In genomic region chr17:73272906-73273218, GRCh38 we compare ENCODE assay signal across 1 cellular context.
TF ChIP-seq lines count a peak whose summit lies in the region.

No MANE protein-coding gene starts in this region.

TF ChIP-seq in HepG2, 621 proteins besides CTCF, POLR2A, EP300 and RAD21 (continued from another document and continues in another):
- TF ChIP-seq, protein P1, sequence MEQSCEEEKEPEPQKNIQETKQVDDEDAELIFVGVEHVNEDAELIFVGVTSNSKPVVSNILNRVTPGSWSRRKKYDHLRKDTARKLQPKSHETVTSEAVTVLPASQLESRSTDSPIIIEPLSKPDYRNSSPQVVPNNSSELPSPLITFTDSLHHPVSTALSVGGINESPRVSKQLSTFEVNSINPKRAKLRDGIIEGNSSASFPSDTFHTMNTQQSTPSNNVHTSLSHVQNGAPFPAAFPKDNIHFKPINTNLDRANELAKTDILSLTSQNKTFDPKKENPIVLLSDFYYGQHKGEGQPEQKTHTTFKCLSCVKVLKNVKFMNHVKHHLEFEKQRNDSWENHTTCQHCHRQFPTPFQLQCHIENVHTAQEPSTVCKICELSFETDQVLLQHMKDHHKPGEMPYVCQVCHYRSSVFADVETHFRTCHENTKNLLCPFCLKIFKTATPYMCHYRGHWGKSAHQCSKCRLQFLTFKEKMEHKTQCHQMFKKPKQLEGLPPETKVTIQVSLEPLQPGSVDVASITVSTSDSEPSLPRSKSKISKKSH (CRISPR knock-in tag; IDR thresholded peaks at IDR 0.05; ENCODE audit: borderline replicate concordance), result peak; percentile 72; the same call in 1 of the 2 replicates
- no peak for TF ChIP-seq ZNF143 (CRISPR knock-in tag; IDR thresholded peaks at IDR 0.05)
- peak; percentile 78; the same call in 1 of the 2 replicates for TF ChIP-seq ZNF350 (CRISPR knock-in tag; IDR thresholded peaks at IDR 0.05; ENCODE audit: borderline replicate concordance, low read depth)
- TF ChIP-seq GABPB1 (CRISPR knock-in tag; IDR thresholded peaks at IDR 0.05), result peak; percentile 58
- peak; percentile 59 for TF ChIP-seq ZNF18 (CRISPR knock-in tag; IDR thresholded peaks at IDR 0.05; ENCODE audit: insufficient replicate concordance)
- no peak for TF ChIP-seq CHD4 (IDR thresholded peaks at IDR 0.05; ENCODE audit: borderline replicate concordance, low read length)
- TF ChIP-seq SAP130 (CRISPR knock-in tag; IDR thresholded peaks at IDR 0.05; ENCODE audit: low read depth), result peak; percentile 92
- TF ChIP-seq FOXJ3 (CRISPR knock-in tag; IDR thresholded peaks at IDR 0.05; ENCODE audit: borderline replicate concordance), result peak; percentile 84; the same call in 1 of the 2 replicates
- TF ChIP-seq ASH2L (IDR thresholded peaks at IDR 0.05; ENCODE audit: insufficient read length, low read depth, low read length), result peak; percentile 83
- peak; percentile 82 for TF ChIP-seq ZFP1 (CRISPR knock-in tag; IDR thresholded peaks at IDR 0.05)
- no peak for TF ChIP-seq ZFAT (CRISPR knock-in tag; conservative IDR thresholded peaks at IDR 0.05)
- TF ChIP-seq ZSCAN29 (CRISPR knock-in tag; conservative IDR thresholded peaks at IDR 0.05), result 0 out of 2 replicates have a peak, but pooled peaks have one; percentile 46
- TF ChIP-seq YEATS2 (CRISPR knock-in tag; IDR thresholded peaks at IDR 0.05; ENCODE audit: borderline replicate concordance), result no peak
- no peak for TF ChIP-seq ZNF205 (CRISPR knock-in tag; IDR thresholded peaks at IDR 0.05)
- TF ChIP-seq ARID5B (CRISPR knock-in tag; IDR thresholded peaks at IDR 0.05), result peak; percentile 92
- no peak for TF ChIP-seq BCLAF1 (IDR thresholded peaks at IDR 0.05)
- TF ChIP-seq PHF8 (CRISPR knock-in tag; IDR thresholded peaks at IDR 0.05), result no peak
- TF ChIP-seq FOXK1 (CRISPR knock-in tag; IDR thresholded peaks at IDR 0.05; ENCODE audit: borderline replicate concordance, low read depth), result no peak
- TF ChIP-seq KDM1A (CRISPR knock-in tag; IDR thresholded peaks at IDR 0.05), result peak; percentile 30; the same call in 1 of the 2 replicates
- 0 out of 2 replicates have a peak, but pooled peaks have one; percentile 69 for TF ChIP-seq ZFP91 (CRISPR knock-in tag; IDR thresholded peaks at IDR 0.05; ENCODE audit: borderline replicate concordance)
- no peak for TF ChIP-seq ZNF670 (CRISPR knock-in tag; IDR thresholded peaks at IDR 0.05; ENCODE audit: borderline replicate concordance)
- TF ChIP-seq SIX1 (CRISPR knock-in tag; IDR thresholded peaks at IDR 0.05; ENCODE audit: borderline replicate concordance), result no peak
- TF ChIP-seq, protein P2, sequence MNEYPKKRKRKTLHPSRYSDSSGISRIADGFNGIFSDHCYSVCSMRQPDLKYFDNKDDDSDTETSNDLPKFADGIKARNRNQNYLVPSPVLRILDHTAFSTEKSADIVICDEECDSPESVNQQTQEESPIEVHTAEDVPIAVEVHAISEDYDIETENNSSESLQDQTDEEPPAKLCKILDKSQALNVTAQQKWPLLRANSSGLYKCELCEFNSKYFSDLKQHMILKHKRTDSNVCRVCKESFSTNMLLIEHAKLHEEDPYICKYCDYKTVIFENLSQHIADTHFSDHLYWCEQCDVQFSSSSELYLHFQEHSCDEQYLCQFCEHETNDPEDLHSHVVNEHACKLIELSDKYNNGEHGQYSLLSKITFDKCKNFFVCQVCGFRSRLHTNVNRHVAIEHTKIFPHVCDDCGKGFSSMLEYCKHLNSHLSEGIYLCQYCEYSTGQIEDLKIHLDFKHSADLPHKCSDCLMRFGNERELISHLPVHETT (CRISPR knock-in tag; conservative IDR thresholded peaks at IDR 0.05), result no peak
- TF ChIP-seq ZNF761 (CRISPR knock-in tag; conservative IDR thresholded peaks at IDR 0.05), result no peak
- peak; percentile 37 for TF ChIP-seq POGZ (CRISPR knock-in tag; IDR thresholded peaks at IDR 0.05)
- no peak; the same call in 1 of the 2 replicates for TF ChIP-seq GFI1 (CRISPR knock-in tag; IDR thresholded peaks at IDR 0.05; ENCODE audit: borderline replicate concordance)
- TF ChIP-seq KAT7 (CRISPR knock-in tag; IDR thresholded peaks at IDR 0.05; ENCODE audit: borderline replicate concordance), result no peak
- TF ChIP-seq, protein P3, sequence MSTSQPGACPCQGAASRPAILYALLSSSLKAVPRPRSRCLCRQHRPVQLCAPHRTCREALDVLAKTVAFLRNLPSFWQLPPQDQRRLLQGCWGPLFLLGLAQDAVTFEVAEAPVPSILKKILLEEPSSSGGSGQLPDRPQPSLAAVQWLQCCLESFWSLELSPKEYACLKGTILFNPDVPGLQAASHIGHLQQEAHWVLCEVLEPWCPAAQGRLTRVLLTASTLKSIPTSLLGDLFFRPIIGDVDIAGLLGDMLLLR (CRISPR knock-in tag; IDR thresholded peaks at IDR 0.05), result no peak
- peak; percentile 60; the same call in 1 of the 2 replicates for TF ChIP-seq ZNF816 (CRISPR knock-in tag; IDR thresholded peaks at IDR 0.05; ENCODE audit: borderline replicate concordance)
- peak; percentile 63 for TF ChIP-seq PHF5A (CRISPR knock-in tag; IDR thresholded peaks at IDR 0.05; ENCODE audit: low read depth, unreplicated experiment)
- TF ChIP-seq ZNF557 (CRISPR knock-in tag; IDR thresholded peaks at IDR 0.05), result 0 out of 2 replicates have a peak, but pooled peaks have one; percentile 32
- TF ChIP-seq BORCS8-MEF2B (CRISPR knock-in tag; IDR thresholded peaks at IDR 0.05), result no peak
- TF ChIP-seq, protein P4, sequence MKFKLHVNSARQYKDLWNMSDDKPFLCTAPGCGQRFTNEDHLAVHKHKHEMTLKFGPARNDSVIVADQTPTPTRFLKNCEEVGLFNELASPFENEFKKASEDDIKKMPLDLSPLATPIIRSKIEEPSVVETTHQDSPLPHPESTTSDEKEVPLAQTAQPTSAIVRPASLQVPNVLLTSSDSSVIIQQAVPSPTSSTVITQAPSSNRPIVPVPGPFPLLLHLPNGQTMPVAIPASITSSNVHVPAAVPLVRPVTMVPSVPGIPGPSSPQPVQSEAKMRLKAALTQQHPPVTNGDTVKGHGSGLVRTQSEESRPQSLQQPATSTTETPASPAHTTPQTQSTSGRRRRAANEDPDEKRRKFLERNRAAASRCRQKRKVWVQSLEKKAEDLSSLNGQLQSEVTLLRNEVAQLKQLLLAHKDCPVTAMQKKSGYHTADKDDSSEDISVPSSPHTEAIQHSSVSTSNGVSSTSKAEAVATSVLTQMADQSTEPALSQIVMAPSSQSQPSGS (CRISPR knock-in tag; IDR thresholded peaks at IDR 0.05), result peak; percentile 68
- peak; percentile 90 for TF ChIP-seq STAT6 (CRISPR knock-in tag; IDR thresholded peaks at IDR 0.05; ENCODE audit: borderline replicate concordance)
- peak; percentile 93 for TF ChIP-seq ERF (CRISPR knock-in tag; IDR thresholded peaks at IDR 0.05)
- TF ChIP-seq PRMT3 (CRISPR knock-in tag; IDR thresholded peaks at IDR 0.05; ENCODE audit: borderline replicate concordance, low read depth), result no peak
- TF ChIP-seq, protein P5, sequence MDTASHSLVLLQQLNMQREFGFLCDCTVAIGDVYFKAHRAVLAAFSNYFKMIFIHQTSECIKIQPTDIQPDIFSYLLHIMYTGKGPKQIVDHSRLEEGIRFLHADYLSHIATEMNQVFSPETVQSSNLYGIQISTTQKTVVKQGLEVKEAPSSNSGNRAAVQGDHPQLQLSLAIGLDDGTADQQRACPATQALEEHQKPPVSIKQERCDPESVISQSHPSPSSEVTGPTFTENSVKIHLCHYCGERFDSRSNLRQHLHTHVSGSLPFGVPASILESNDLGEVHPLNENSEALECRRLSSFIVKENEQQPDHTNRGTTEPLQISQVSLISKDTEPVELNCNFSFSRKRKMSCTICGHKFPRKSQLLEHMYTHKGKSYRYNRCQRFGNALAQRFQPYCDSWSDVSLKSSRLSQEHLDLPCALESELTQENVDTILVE (CRISPR knock-in tag; IDR thresholded peaks at IDR 0.05), result no peak
- TF ChIP-seq, protein P6, sequence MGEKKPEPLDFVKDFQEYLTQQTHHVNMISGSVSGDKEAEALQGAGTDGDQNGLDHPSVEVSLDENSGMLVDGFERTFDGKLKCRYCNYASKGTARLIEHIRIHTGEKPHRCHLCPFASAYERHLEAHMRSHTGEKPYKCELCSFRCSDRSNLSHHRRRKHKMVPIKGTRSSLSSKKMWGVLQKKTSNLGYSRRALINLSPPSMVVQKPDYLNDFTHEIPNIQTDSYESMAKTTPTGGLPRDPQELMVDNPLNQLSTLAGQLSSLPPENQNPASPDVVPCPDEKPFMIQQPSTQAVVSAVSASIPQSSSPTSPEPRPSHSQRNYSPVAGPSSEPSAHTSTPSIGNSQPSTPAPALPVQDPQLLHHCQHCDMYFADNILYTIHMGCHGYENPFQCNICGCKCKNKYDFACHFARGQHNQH (CRISPR knock-in tag; IDR thresholded peaks at IDR 0.05), result peak; percentile 86
- no peak for TF ChIP-seq HNRNPH1 (optimal IDR thresholded peaks at IDR 0.05; ENCODE audit: low read depth, low read length)
